13 cellular contexts compared by ENCODE assay signal in the genomic region with DNA sequence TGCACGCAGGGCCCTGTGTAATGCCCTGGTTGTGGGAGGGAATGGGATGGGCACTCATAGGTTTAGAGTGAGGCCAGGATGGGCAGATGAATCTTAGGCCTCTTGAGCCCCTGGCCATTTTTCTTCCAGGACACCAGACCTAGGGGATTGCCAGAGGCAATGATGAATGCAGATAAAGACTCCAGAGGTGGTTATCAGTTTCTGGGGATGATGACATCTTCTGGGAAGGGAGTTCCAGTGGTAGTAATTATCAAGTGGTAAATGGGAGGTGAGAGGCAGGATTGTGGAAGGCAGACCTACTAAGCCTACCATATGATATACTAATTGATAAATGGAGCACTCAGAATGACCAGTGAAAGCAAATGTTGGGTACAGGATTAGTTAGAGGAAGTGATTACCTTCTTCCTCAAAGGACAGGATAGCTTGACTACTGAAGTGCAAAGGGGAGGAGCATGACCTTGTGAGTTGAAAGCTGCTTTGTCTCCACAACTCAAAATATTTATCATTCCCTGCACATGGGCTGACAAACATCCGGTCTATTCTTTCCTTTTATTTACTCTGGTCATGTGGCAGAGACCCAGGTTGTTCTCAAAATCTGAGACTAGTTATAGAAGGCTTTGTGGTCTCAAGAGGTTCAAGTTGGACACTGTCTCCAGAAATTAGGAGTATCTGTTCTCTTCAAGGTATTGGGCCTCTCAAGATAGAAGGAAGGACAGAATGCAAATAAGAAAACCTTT. TPM values are rescaled to one million over a fixed set of nuclear protein-coding genes. Genes with fewer than 3 reads are reported as not detected.
DNase-seq lines count a peak whose midpoint lies in the region; ATAC-seq and TF ChIP-seq lines count a peak whose summit lies in the region.
"Had no signal": no experiment of that assay in that cellular context is flagged by ENCODE, and none has a peak within 500 bp of the region (broad histone marks: within the 10 kb centered on the region; RNA-seq: fewer than 3 reads in every experiment).

No MANE protein-coding gene starts in this region.

- H3K27me3 Mint-ChIP-seq in endothelial cell (ENCODE audit: unreplicated experiment), result peaks cover under 1% of the 10 kb centered on the region
- H3K27me3 Mint-ChIP-seq: activated naive CD4-positive, alpha-beta T cell treated with anti-CD3 and anti-CD28 coated beads, Interleukin-2, amount 10 ng/mL, durations not matched to agents 7 days and 5 days had no signal

- TF ChIP-seq CTCF in endothelial cell (IDR thresholded peaks at IDR 0.05; ENCODE audit: unreplicated experiment) (no peak), adrenal gland (IDR thresholded peaks at IDR 0.05) (no peak)

- no peaks in the 10 kb centered on the region for H3K36me3 Mint-ChIP-seq in endothelial cell (ENCODE audit: low read depth, unreplicated experiment)
- H3K36me3 Mint-ChIP-seq: activated naive CD4-positive, alpha-beta T cell treated with anti-CD3 and anti-CD28 coated beads, Interleukin-2, amount 10 ng/mL, durations not matched to agents 7 days and 5 days had no signal

- H3K4me3 Mint-ChIP-seq in endothelial cell (ENCODE audit: unreplicated experiment), result no peak overlapping the region
- H3K4me3 Mint-ChIP-seq: activated naive CD4-positive, alpha-beta T cell treated with anti-CD3 and anti-CD28 coated beads, Interleukin-2, amount 10 ng/mL, durations not matched to agents 7 days and 5 days had no signal

- ATAC-seq in GM19351 (IDR thresholded peaks at IDR 0.05; ENCODE audit: unreplicated experiment) (peak; percentile 21), HG03097 (IDR thresholded peaks at IDR 0.05; ENCODE audit: low FRiP score, unreplicated experiment) (no peak), HG03460 (IDR thresholded peaks at IDR 0.05; ENCODE audit: unreplicated experiment) (no peak)
- ATAC-seq: psoas muscle had no signal

- TF ChIP-seq POLR2A in adrenal gland (IDR thresholded peaks at IDR 0.05), result no peak

- H3K27ac Mint-ChIP-seq in endothelial cell (ENCODE audit: unreplicated experiment), result peak overlapping the region; percentile 91

- intact Hi-C loops in adrenal gland (cut with DNase I), result no loop called here

- H3K4me3 ChIP-seq in adrenal gland, result no peak overlapping the region
- H3K4me3 ChIP-seq: psoas muscle had no signal

- H3K27me3 ChIP-seq in adrenal gland, result no peaks in the 10 kb centered on the region

- WGBS in adrenal gland, 4 donors, result 18 to 64% (median 59%) methylated on average over 1 to 2 of the region's 2 CpGs

- no peaks in the 10 kb centered on the region for H3K9me3 ChIP-seq in adrenal gland (replicated peaks in 1 of 3)
- H3K9me3 ChIP-seq: psoas muscle had no signal

- no peaks in the 10 kb centered on the region for H3K36me3 ChIP-seq in adrenal gland (replicated peaks in 1 of 2)

- H3K9me3 Mint-ChIP-seq in endothelial cell (ENCODE audit: unreplicated experiment), result no peaks in the 10 kb centered on the region
- H3K9me3 Mint-ChIP-seq: activated naive CD4-positive, alpha-beta T cell treated with anti-CD3 and anti-CD28 coated beads, Interleukin-2, amount 10 ng/mL, durations not matched to agents 7 days and 5 days had no signal

- H3K4me1 ChIP-seq in adrenal gland (replicated peaks in 1 of 2), result no peaks in the 10 kb centered on the region

- H3K4me1 Mint-ChIP-seq in endothelial cell (ENCODE audit: unreplicated experiment), result peaks cover 78% of the 10 kb centered on the region

- DNase-seq in CD1c-positive myeloid dendritic cell (ENCODE audit: extremely low spot score), result peak; percentile 48
- DNase-seq in NCI-H774 (lab: John Stamatoyannopoulos, UW), result peak; percentile 72
- DNase-seq in endothelial cell (ENCODE audit: low spot score), result peak; percentile 11
- no peak for DNase-seq in stimulated activated CD4-positive, alpha-beta T cell treated with anti-CD3 and anti-CD28 coated beads, Interleukin-2, amount 100 ng/mL, for 48 hours
- DNase-seq in adrenal gland, result no peak
- DNase-seq: activated naive CD4-positive, alpha-beta T cell treated with anti-CD3 and anti-CD28 coated beads, Interleukin-2, amount 10 ng/mL, durations not matched to agents 7 days and 5 days; Calu3; kidney; NCI-H1694 treated with DMSO at 0.1 percent for 48 hours; psoas muscle had no signal

- no peak overlapping the region for H3K27ac ChIP-seq in adrenal gland
- H3K27ac ChIP-seq: psoas muscle had no signal

RNA-seq across cellular contexts. Expression of a gene that starts 10.2 kb away (rescaled TPM):
- total RNA-seq in endothelial cell (ENCODE audit: unreplicated experiment) (94.6 TPM), adrenal gland (10 to 100 TPM in 7 of 8 donors, 1 to 10 TPM in 1; 8.8 to 32.3 (median 17.1) TPM)
- 10 to 100 TPM in 1 of 3 donors, 1 to 10 TPM in 2; 2.9 to 25.5 (median 4.7) TPM for polyA plus RNA-seq in adrenal gland

RNA-seq across cellular contexts. Expression of a gene that starts 37.3 kb away (rescaled TPM):
- total RNA-seq in endothelial cell (ENCODE audit: unreplicated experiment) (25.5 TPM), adrenal gland (10 to 100 TPM; 10.6 to 22.0 (median 15.0) TPM)
- polyA plus RNA-seq in adrenal gland, result 10 to 100 TPM in 1 of 3 donors, 1 to 10 TPM in 2; 6.6 to 44.6 (median 9.5) TPM

Comparison
In these comparisons a context has a peak if more than half of its experiments do, and no peak if none do; other contexts are left out.
1. DNase-seq: peak in CD1c-positive myeloid dendritic cell (single experiment), NCI-H774 (single experiment) and endothelial cell (single experiment); none in stimulated activated CD4-positive, alpha-beta T cell treated with anti-CD3 and anti-CD28 coated beads, Interleukin-2, amount 100 ng/mL, for 48 hours (0 of 2) and adrenal gland (0 of 7).